In genomic region chr10:72204296-72204695, GRCh38 we compare ENCODE assay signal across 1 cellular context.
A peak's percentile ranks its signal among the peaks of the same experiment; 100 is the strongest.
TF ChIP-seq lines count a peak whose summit lies in the region.

No MANE protein-coding gene starts in this region.

TF ChIP-seq in HEK293, 187 proteins besides CTCF, POLR2A, EP300 and RAD21 (continued from another document and continues in another):
- TF ChIP-seq ZNF660 (tag by site-specific recombination; IDR thresholded peaks at IDR 0.05): peak; percentile 83; the same call in 1 of the 2 replicates
- no peak for TF ChIP-seq ZNF585B (tag by site-specific recombination; IDR thresholded peaks at IDR 0.05)
- no peak for TF ChIP-seq ZNF791 (tag by site-specific recombination; IDR thresholded peaks at IDR 0.05)
- TF ChIP-seq GLI4 (tag by site-specific recombination; IDR thresholded peaks at IDR 0.05): no peak
- TF ChIP-seq ZNF514 (tag by site-specific recombination; IDR thresholded peaks at IDR 0.05): no peak
- TF ChIP-seq, protein P1, sequence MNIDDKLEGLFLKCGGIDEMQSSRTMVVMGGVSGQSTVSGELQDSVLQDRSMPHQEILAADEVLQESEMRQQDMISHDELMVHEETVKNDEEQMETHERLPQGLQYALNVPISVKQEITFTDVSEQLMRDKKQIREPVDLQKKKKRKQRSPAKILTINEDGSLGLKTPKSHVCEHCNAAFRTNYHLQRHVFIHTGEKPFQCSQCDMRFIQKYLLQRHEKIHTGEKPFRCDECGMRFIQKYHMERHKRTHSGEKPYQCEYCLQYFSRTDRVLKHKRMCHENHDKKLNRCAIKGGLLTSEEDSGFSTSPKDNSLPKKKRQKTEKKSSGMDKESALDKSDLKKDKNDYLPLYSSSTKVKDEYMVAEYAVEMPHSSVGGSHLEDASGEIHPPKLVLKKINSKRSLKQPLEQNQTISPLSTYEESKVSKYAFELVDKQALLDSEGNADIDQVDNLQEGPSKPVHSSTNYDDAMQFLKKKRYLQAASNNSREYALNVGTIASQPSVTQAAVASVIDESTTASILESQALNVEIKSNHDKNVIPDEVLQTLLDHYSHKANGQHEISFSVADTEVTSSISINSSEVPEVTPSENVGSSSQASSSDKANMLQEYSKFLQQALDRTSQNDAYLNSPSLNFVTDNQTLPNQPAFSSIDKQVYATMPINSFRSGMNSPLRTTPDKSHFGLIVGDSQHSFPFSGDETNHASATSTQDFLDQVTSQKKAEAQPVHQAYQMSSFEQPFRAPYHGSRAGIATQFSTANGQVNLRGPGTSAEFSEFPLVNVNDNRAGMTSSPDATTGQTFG (tag by site-specific recombination; IDR thresholded peaks at IDR 0.05; ENCODE audit: borderline replicate concordance): no peak
- TF ChIP-seq ZNF600 (tag by site-specific recombination; IDR thresholded peaks at IDR 0.05): peak; percentile 66
- TF ChIP-seq KLF7 (tag by site-specific recombination; IDR thresholded peaks at IDR 0.05; ENCODE audit: borderline replicate concordance): peak; percentile 69; the same call in 1 of the 2 replicates
- peak; percentile 99 for TF ChIP-seq PRDM6 (tag by site-specific recombination; IDR thresholded peaks at IDR 0.05)
- no peak for TF ChIP-seq ZNF302 (tag by site-specific recombination; IDR thresholded peaks at IDR 0.05; ENCODE audit: low read depth)
- TF ChIP-seq ZNF610 (tag by site-specific recombination; IDR thresholded peaks at IDR 0.05; ENCODE audit: borderline replicate concordance): peak; percentile 81
- TF ChIP-seq YY1 (tag by site-specific recombination; IDR thresholded peaks at IDR 0.05): no peak
- TF ChIP-seq ZNF26 (tag by site-specific recombination; IDR thresholded peaks at IDR 0.05): no peak
- TF ChIP-seq HOXC10 (CRISPR knock-in tag; IDR thresholded peaks at IDR 0.05): no peak
- TF ChIP-seq SCRT1 (tag by site-specific recombination; IDR thresholded peaks at IDR 0.05; ENCODE audit: borderline replicate concordance): no peak
- TF ChIP-seq ZNF354C (tag by site-specific recombination; IDR thresholded peaks at IDR 0.05; ENCODE audit: borderline replicate concordance, low read depth): no peak
- peak; percentile 89 for TF ChIP-seq ZNF10 (tag by site-specific recombination; IDR thresholded peaks at IDR 0.05)
- peak; percentile 62; the same call in 1 of the 2 replicates for TF ChIP-seq GLIS2 (tag by site-specific recombination; IDR thresholded peaks at IDR 0.05)
- no peak for TF ChIP-seq ZNF473 (tag by site-specific recombination; IDR thresholded peaks at IDR 0.05)
- TF ChIP-seq ZNF561 (tag by site-specific recombination; IDR thresholded peaks at IDR 0.05; ENCODE audit: borderline replicate concordance): peak; percentile 70; the same call in 1 of the 2 replicates
- TF ChIP-seq ZNF211 (tag by site-specific recombination; IDR thresholded peaks at IDR 0.05; ENCODE audit: low read depth): no peak
- no peak for TF ChIP-seq ZNF112 (tag by site-specific recombination; IDR thresholded peaks at IDR 0.05)
- TF ChIP-seq ZNF24 (tag by site-specific recombination; IDR thresholded peaks at IDR 0.05): peak; percentile 99
- TF ChIP-seq ZNF341 (tag by site-specific recombination; IDR thresholded peaks at IDR 0.05; ENCODE audit: low read depth): no peak
- no peak for TF ChIP-seq ZNF221 (tag by site-specific recombination; IDR thresholded peaks at IDR 0.05; ENCODE audit: borderline replicate concordance)
- no peak for TF ChIP-seq EGR2 (tag by site-specific recombination; IDR thresholded peaks at IDR 0.05; ENCODE audit: low read depth)
- TF ChIP-seq HOXA7 (CRISPR knock-in tag; IDR thresholded peaks at IDR 0.05; ENCODE audit: borderline replicate concordance): no peak
- no peak for TF ChIP-seq ZNF132 (tag by site-specific recombination; IDR thresholded peaks at IDR 0.05; ENCODE audit: borderline replicate concordance)
- TF ChIP-seq ZNF626 (tag by site-specific recombination; IDR thresholded peaks at IDR 0.05): no peak
- TF ChIP-seq INSM2 (tag by site-specific recombination; IDR thresholded peaks at IDR 0.05): peak; percentile 99
- TF ChIP-seq ZNF398 (tag by site-specific recombination; IDR thresholded peaks at IDR 0.05): no peak
- TF ChIP-seq ZNF548 (tag by site-specific recombination; IDR thresholded peaks at IDR 0.05): no peak
- TF ChIP-seq ZIC2 (tag by site-specific recombination; IDR thresholded peaks at IDR 0.05): no peak
- TF ChIP-seq ZNF175 (tag by site-specific recombination; IDR thresholded peaks at IDR 0.05): no peak
- TF ChIP-seq MYNN (tag by site-specific recombination; IDR thresholded peaks at IDR 0.05; ENCODE audit: borderline replicate concordance): 0 out of 2 replicates have a peak, but pooled peaks have one; percentile 66
- TF ChIP-seq ZNF2 (tag by site-specific recombination; IDR thresholded peaks at IDR 0.05): peak; percentile 97
- TF ChIP-seq ZNF624 (tag by site-specific recombination; IDR thresholded peaks at IDR 0.05): no peak
- peak; percentile 59; the same call in 1 of the 2 replicates for TF ChIP-seq ZNF645 (tag by site-specific recombination; IDR thresholded peaks at IDR 0.05)
- no peak for TF ChIP-seq ZNF530 (tag by site-specific recombination; IDR thresholded peaks at IDR 0.05; ENCODE audit: low read depth)
- TF ChIP-seq PRDM2 (tag by site-specific recombination; IDR thresholded peaks at IDR 0.05; ENCODE audit: borderline replicate concordance): no peak
- TF ChIP-seq ZBTB48 (tag by site-specific recombination; IDR thresholded peaks at IDR 0.05): no peak
- no peak for TF ChIP-seq KLF1 (tag by site-specific recombination; IDR thresholded peaks at IDR 0.05)
- TF ChIP-seq ZNF501 (tag by site-specific recombination; IDR thresholded peaks at IDR 0.05): no peak
- no peak for TF ChIP-seq ZNF19 (tag by site-specific recombination; IDR thresholded peaks at IDR 0.05; ENCODE audit: low read depth)
- TF ChIP-seq OVOL3 (tag by site-specific recombination; IDR thresholded peaks at IDR 0.05): peak; percentile 94; the same call in 1 of the 2 replicates
- TF ChIP-seq ZSCAN30 (tag by site-specific recombination; IDR thresholded peaks at IDR 0.05): no peak
- TF ChIP-seq, protein P2, sequence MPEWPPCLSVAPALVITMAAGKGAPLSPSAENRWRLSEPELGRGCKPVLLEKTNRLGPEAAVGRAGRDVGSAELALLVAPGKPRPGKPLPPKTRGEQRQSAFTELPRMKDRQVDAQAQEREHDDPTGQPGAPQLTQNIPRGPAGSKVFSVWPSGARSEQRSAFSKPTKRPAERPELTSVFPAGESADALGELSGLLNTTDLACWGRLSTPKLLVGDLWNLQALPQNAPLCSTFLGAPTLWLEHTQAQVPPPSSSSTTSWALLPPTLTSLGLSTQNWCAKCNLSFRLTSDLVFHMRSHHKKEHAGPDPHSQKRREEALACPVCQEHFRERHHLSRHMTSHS (tag by site-specific recombination; IDR thresholded peaks at IDR 0.05): peak; percentile 78; the same call in 1 of the 2 replicates
- TF ChIP-seq GLI2 (tag by site-specific recombination; IDR thresholded peaks at IDR 0.05; ENCODE audit: borderline replicate concordance, low read depth): peak; percentile 100
- TF ChIP-seq ZNF138 (tag by site-specific recombination; IDR thresholded peaks at IDR 0.05; ENCODE audit: borderline replicate concordance): no peak
- no peak for TF ChIP-seq ZNF785 (tag by site-specific recombination; IDR thresholded peaks at IDR 0.05)
